ENCODE assay signal across 26 cellular contexts in the genomic region with DNA sequence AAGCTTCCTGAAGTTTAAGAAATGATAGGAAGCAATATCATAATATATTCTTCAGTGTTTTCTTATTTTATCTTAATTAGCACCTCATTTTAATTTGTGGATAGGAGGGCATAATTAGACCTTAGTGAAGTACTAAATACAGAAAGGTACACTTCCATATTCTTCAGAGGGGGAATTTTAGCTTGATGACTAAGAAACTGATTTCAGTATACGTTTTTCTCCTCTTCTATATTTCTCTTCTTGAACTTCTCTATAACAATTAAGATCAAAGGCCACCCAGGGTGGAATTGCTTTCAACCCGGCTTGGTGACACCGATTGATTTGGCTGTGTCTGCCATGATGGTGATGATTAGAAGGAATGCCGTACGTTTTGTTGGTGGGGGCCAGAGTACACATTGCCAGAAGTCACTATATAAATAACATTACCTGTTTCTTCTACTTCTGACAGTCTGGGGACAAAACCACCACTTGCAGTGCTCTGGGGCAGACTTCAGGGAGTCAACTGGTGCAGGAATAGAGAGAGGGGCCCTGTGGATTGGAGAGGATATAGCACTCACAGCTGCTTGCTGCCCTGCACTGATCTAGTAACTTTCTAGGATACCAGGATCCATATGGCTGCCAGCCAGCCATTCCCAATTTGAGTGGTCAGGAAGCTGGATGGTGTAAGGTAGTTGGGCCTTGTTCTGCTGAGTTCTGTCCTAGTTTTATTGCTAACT.
DNase-seq lines count a peak whose midpoint lies in the region; ATAC-seq and TF ChIP-seq lines count a peak whose summit lies in the region.
"Had no signal": no experiment of that assay in that cellular context is flagged by ENCODE, and none has a peak within 500 bp of the region (broad histone marks: within the 10 kb centered on the region; RNA-seq: fewer than 3 reads in every experiment).

No MANE protein-coding gene starts in this region.

- H3K27me3 ChIP-seq in OCI-LY3 (ENCODE audit: low read depth, low read length) (no peaks in the 10 kb centered on the region), foreskin keratinocyte (no peaks in the 10 kb centered on the region)
- H3K27me3 ChIP-seq: BLaER1 treated with 17β-estradiol and CSF1 and Interleukin-3, amounts not matched to agents 10 nM and 100 nM had no signal

- no peak overlapping the region for H3K27ac ChIP-seq in OCI-LY3 (ENCODE audit: low read length)
- H3K27ac ChIP-seq in foreskin keratinocyte, result no peak overlapping the region
- H3K27ac ChIP-seq: BLaER1 treated with 17β-estradiol and CSF1 and Interleukin-3, amounts not matched to agents 10 nM and 100 nM; epithelial cell of prostate; HL-60 had no signal

- H3K79me2 ChIP-seq in OCI-LY3 (ENCODE audit: low read length), result no peaks in the 10 kb centered on the region

- no peaks in the 10 kb centered on the region; the same call in 1 of the 2 replicates for H4K20me1 ChIP-seq in OCI-LY3 (ENCODE audit: insufficient read depth, low read length)
- H4K20me1 ChIP-seq: BLaER1 treated with 17β-estradiol and CSF1 and Interleukin-3, amounts not matched to agents 10 nM and 100 nM had no signal

- peaks cover 44% of the 10 kb centered on the region for H3K4me1 Mint-ChIP-seq in activated naive CD4-positive, alpha-beta T cell treated with anti-CD3 and anti-CD28 coated beads for 36 hours (ENCODE audit: low read depth)
- H3K4me1 Mint-ChIP-seq in brain, result peaks cover 21% of the 10 kb centered on the region
- peaks cover 3 to 27% of the 10 kb centered on the region in 2 donors for H3K4me1 Mint-ChIP-seq in stimulated activated naive B cell treated with anti-CD40 and anti-IgM and Interleukin-4, amounts not matched to agents 10 μg/mL and 1 μg/mL and 100 μg/mL, for 72 hours

- H3K9me3 Mint-ChIP-seq in activated naive CD4-positive, alpha-beta T cell treated with anti-CD3 and anti-CD28 coated beads for 36 hours, result no peaks in the 10 kb centered on the region
- H3K9me3 Mint-ChIP-seq in brain, result peaks cover 0 to 2% (median 0%) of the 10 kb centered on the region in 5 experiments
- H3K9me3 Mint-ChIP-seq in stimulated activated naive B cell treated with anti-CD40 and anti-IgM and Interleukin-4, amounts not matched to agents 10 μg/mL and 1 μg/mL and 100 μg/mL, for 72 hours, result no peaks in the 10 kb centered on the region

- ATAC-seq in stimulated activated naive B cell treated with anti-CD40 and anti-IgM and Interleukin-4, amounts not matched to agents 10 μg/mL and 1 μg/mL and 100 μg/mL, for 72 hours (replicated peaks), result peak; percentile 80 to 85
- no peak for ATAC-seq in HG02571 (IDR thresholded peaks at IDR 0.05; ENCODE audit: unreplicated experiment)
- no peak for ATAC-seq in GM21390 (IDR thresholded peaks at IDR 0.05; ENCODE audit: unreplicated experiment)
- ATAC-seq in foreskin keratinocyte, result no peak
- ATAC-seq: HCT116, HepG2, Panc1 had no signal

- peak; percentile 43 for DNase-seq in activated naive CD4-positive, alpha-beta T cell treated with anti-CD3 and anti-CD28 coated beads for 36 hours
- DNase-seq in activated naive CD4-positive, alpha-beta T cell (lab: John Stamatoyannopoulos, UW), result no peak
- no peak for DNase-seq in stimulated activated naive B cell treated with anti-CD40 and anti-IgM and Interleukin-4, amounts not matched to agents 10 μg/mL and 1 μg/mL and 100 μg/mL, for 72 hours
- DNase-seq in foreskin keratinocyte, result no peak
- DNase-seq: activated CD4-positive, alpha-beta T cell treated with anti-CD3 and anti-CD28 coated beads for 4 hours; activated gamma-delta T cell; aorta; DMS79 treated with DMSO at 0.1 percent for 48 hours; effector CD4-positive, alpha-beta T cell; mammary epithelial cell; NCI-H1694 treated with DMSO at 0.1 percent for 48 hours; NCI-H2171; NCI-H510A treated with DMSO at 0.1 percent for 48 hours; NK-92 treated with Interleukin-12 subunit alpha and Interleukin-12 subunit beta, amount 100 ng/mL, for 24 hours; stimulated activated CD4-positive, alpha-beta T cell treated with anti-CD3 and anti-CD28 coated beads, Interleukin-1b, Interleukin-23, amount 100 ng/mL, for 48 hours; T-helper 1 cell had no signal

- peaks cover 19% of the 10 kb centered on the region for H3K4me1 ChIP-seq in OCI-LY3 (ENCODE audit: low read length)
- no peaks in the 10 kb centered on the region for H3K4me1 ChIP-seq in foreskin keratinocyte

- peak overlapping the region; percentile 58 for H3K4me2 ChIP-seq in OCI-LY3 (ENCODE audit: low read length)
- H3K4me2 ChIP-seq: BLaER1 treated with 17β-estradiol and CSF1 and Interleukin-3, amounts not matched to agents 10 nM and 100 nM had no signal

- peak overlapping the region; percentile 80 for H3K27ac Mint-ChIP-seq in activated naive CD4-positive, alpha-beta T cell treated with anti-CD3 and anti-CD28 coated beads for 36 hours
- peak overlapping the region in 3 of 5 experiments; percentile 22 to 82 (median 53) for H3K27ac Mint-ChIP-seq in brain
- H3K27ac Mint-ChIP-seq in stimulated activated naive B cell treated with anti-CD40 and anti-IgM and Interleukin-4, amounts not matched to agents 10 μg/mL and 1 μg/mL and 100 μg/mL, for 72 hours, result no peak overlapping the region

- intact Hi-C loops in activated naive CD4-positive, alpha-beta T cell treated with anti-CD3 and anti-CD28 coated beads for 36 hours (cut with micrococcal nuclease), result no loop called here

- no peak overlapping the region for H3K9ac ChIP-seq in OCI-LY3 (ENCODE audit: low read length)
- H3K9ac ChIP-seq: BLaER1 treated with 17β-estradiol and CSF1 and Interleukin-3, amounts not matched to agents 10 nM and 100 nM had no signal

- TF ChIP-seq CTCF in OCI-LY3 (IDR thresholded peaks at IDR 0.05; ENCODE audit: low read depth, low read length), result no peak
- no peak for TF ChIP-seq CTCF in brain (conservative IDR thresholded peaks at IDR 0.05)
- no peak for TF ChIP-seq CTCF in foreskin keratinocyte (conservative IDR thresholded peaks at IDR 0.05)

- H3K9me3 ChIP-seq in OCI-LY3 (ENCODE audit: insufficient read depth, low read length), result no peaks in the 10 kb centered on the region
- H3K9me3 ChIP-seq: BLaER1 treated with 17β-estradiol and CSF1 and Interleukin-3, amounts not matched to agents 10 nM and 100 nM had no signal

- CTCF ChIA-PET in activated naive CD4-positive, alpha-beta T cell treated with anti-CD3 and anti-CD28 coated beads for 36 hours (lab: Charles Lee), result interaction anchor here (0.8 to 2.6 kb wide), 2 partner anchors 40 to 493 kb away, joined by 3 to 9 read pairs; no protein-coding TSS in a partner anchor

- no peaks in the 10 kb centered on the region for H3K36me3 Mint-ChIP-seq in activated naive CD4-positive, alpha-beta T cell treated with anti-CD3 and anti-CD28 coated beads for 36 hours (ENCODE audit: low read depth)
- H3K36me3 Mint-ChIP-seq in brain, result peaks cover 3% of the 10 kb centered on the region
- H3K36me3 Mint-ChIP-seq in stimulated activated naive B cell treated with anti-CD40 and anti-IgM and Interleukin-4, amounts not matched to agents 10 μg/mL and 1 μg/mL and 100 μg/mL, for 72 hours, result peaks cover 0 to 2% of the 10 kb centered on the region in 2 donors

- no peak overlapping the region for H2AFZ ChIP-seq in OCI-LY3 (ENCODE audit: low read depth, low read length)

- no peak overlapping the region for H3K4me3 Mint-ChIP-seq in activated naive CD4-positive, alpha-beta T cell treated with anti-CD3 and anti-CD28 coated beads for 36 hours
- H3K4me3 Mint-ChIP-seq in brain, result no peak overlapping the region
- H3K4me3 Mint-ChIP-seq in stimulated activated naive B cell treated with anti-CD40 and anti-IgM and Interleukin-4, amounts not matched to agents 10 μg/mL and 1 μg/mL and 100 μg/mL, for 72 hours, result no peak overlapping the region

- no peaks in the 10 kb centered on the region for H3K27me3 Mint-ChIP-seq in activated naive CD4-positive, alpha-beta T cell treated with anti-CD3 and anti-CD28 coated beads for 36 hours (ENCODE audit: low read depth)
- no peaks in the 10 kb centered on the region for H3K27me3 Mint-ChIP-seq in brain
- no peaks in the 10 kb centered on the region for H3K27me3 Mint-ChIP-seq in stimulated activated naive B cell treated with anti-CD40 and anti-IgM and Interleukin-4, amounts not matched to agents 10 μg/mL and 1 μg/mL and 100 μg/mL, for 72 hours

- no peaks in the 10 kb centered on the region for H3K36me3 ChIP-seq in OCI-LY3 (replicated peaks; ENCODE audit: low read depth, low read length)
- H3K36me3 ChIP-seq: BLaER1 treated with 17β-estradiol and CSF1 and Interleukin-3, amounts not matched to agents 10 nM and 100 nM had no signal

- H3K4me3 ChIP-seq in OCI-LY3 (ENCODE audit: low read length), result no peak overlapping the region
- H3K4me3 ChIP-seq: BLaER1 treated with 17β-estradiol and CSF1 and Interleukin-3, amounts not matched to agents 10 nM and 100 nM had no signal

Comparison
In these comparisons a context has a peak if more than half of its experiments do, and no peak if none do; other contexts are left out.
1. ATAC-seq: peak in stimulated activated naive B cell treated with anti-CD40 and anti-IgM and Interleukin-4, amounts not matched to agents 10 μg/mL and 1 μg/mL and 100 μg/mL, for 72 hours (2 of 2); none in HG02571 (single experiment), GM21390 (single experiment) and foreskin keratinocyte (single experiment).